12 cellular contexts compared by ENCODE assay signal in the genomic region with DNA sequence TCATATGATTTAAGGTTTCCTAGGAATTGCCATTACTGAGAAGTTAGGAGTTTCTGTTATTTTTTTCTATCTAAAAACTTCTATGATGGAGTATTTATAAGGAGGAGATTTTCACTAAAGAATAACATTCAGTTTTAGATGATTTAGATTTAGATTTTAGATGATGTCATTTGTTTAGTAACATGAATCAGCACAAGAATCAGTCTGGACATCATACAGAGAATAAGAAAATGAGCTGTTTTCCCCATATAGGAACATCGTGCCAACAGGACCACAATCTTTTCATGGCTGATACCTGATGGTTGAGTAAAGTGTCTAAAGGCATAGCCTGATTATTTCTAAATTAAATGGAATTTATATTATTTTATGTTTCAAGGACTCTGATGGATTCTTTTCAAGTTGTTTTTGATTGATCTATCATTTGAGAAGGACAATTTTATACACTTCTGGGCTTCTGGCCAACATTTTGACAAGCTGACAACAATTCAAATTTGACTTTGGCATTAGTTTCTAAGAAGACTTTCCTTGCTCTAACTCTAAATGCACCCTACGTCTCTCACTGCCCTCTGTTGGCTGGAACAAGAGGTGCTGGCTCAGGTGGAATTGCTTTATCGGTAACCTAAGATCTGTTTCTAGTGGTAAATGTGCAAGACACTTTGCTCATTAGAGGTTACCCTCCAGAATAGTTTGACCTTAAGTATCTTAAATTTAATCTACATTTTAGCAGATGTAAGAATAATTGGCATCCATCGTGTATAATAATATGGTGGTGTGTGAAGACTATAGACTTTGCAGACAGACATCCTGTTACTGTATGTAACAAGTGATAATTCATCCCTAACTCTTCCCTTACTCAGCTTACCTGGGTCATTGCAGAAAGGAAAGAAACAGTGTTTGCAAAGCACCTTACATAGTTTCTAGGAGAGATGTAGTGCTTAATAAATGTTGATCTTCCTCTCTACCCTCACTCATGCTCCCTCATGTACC. TPM values are rescaled to one million over a fixed set of nuclear protein-coding genes. Genes with fewer than 3 reads are reported as not detected.
DNase-seq lines count a peak whose midpoint lies in the region; ATAC-seq, FAIRE-seq and TF ChIP-seq lines count a peak whose summit lies in the region.
"Had no signal": no experiment of that assay in that cellular context is flagged by ENCODE, and none has a peak within 500 bp of the region (broad histone marks: within the 10 kb centered on the region; RNA-seq: fewer than 3 reads in every experiment).

No MANE protein-coding gene starts in this region.

- BruUV-seq in endothelial cell of umbilical vein (replicated peaks; lab: Mats Ljungman, UMichigan): no TSS peak

- no peaks in the 10 kb centered on the region for H4K20me1 ChIP-seq in endothelial cell of umbilical vein (replicated peaks; ENCODE audit: control insufficient read depth, extremely low read depth, insufficient read depth, low read length)
- H4K20me1 ChIP-seq: BLaER1 treated with 17β-estradiol and CSF1 and Interleukin-3, amounts not matched to agents 10 nM and 100 nM had no signal

- in situ Hi-C loops in transverse colon (cut with MboI; ENCODE audit: low pct_ligation_motif_present in 1 of 4, low pct_unique_long_range_greater_than_20kb in 1 of 4, low sequenced_read_pairs in 3 of 4): no loop called here

- H3K4me2 ChIP-seq in endothelial cell of umbilical vein (ENCODE audit: insufficient read depth, low read length): no peak overlapping the region
- H3K4me2 ChIP-seq: BLaER1 treated with 17β-estradiol and CSF1 and Interleukin-3, amounts not matched to agents 10 nM and 100 nM had no signal

- WGBS in transverse colon (ENCODE audit: low coverage in 1 of 2), 2 donors: 62 to 65% methylated on average over 4 of the region's 4 CpGs

- no peaks in the 10 kb centered on the region for H3K9me3 ChIP-seq in endothelial cell of umbilical vein (replicated peaks; ENCODE audit: control insufficient read depth, insufficient read depth, low read length)
- H3K9me3 ChIP-seq in transverse colon: peaks cover 16 to 24% of the 10 kb centered on the region in 2 donors
- H3K9me3 ChIP-seq: testis had no signal

- no peak overlapping the region for H2AFZ ChIP-seq in endothelial cell of umbilical vein (ENCODE audit: low read depth, low read length)

- POLR2A ChIA-PET in endothelial cell of umbilical vein (lab: Charles Lee): no interaction called here

- dilution Hi-C loops in endothelial cell of umbilical vein (cut with MboI; ENCODE audit: extremely low pct_ligation_motif_present, low sequenced_read_pairs): no loop called here

- no peaks in the 10 kb centered on the region for H3K79me2 ChIP-seq in endothelial cell of umbilical vein (ENCODE audit: control insufficient read depth, insufficient read depth, low read length)

- TF ChIP-seq EP300 in transverse colon (IDR thresholded peaks at IDR 0.05; ENCODE audit: low read depth): no peak

- H3K36me3 ChIP-seq in endothelial cell of umbilical vein (ENCODE audit: control insufficient read depth in 2 of 2, extremely low read depth in 1 of 2, insufficient read depth in 2 of 2, low read length in 2 of 2) (no peaks in the 10 kb centered on the region), transverse colon (no peaks in the 10 kb centered on the region)

- CTCF ChIA-PET in endothelial cell of umbilical vein (lab: Charles Lee): interaction anchor here (0.5 kb wide), 1 partner anchor 1841 kb away, joined by 3 read pairs; no protein-coding TSS in a partner anchor

- H3K4me1 ChIP-seq in endothelial cell of umbilical vein (ENCODE audit: control insufficient read depth, extremely low read depth, insufficient read depth, low read length) (no peaks in the 10 kb centered on the region), transverse colon (no peaks in the 10 kb centered on the region)
- H3K4me1 ChIP-seq: testis had no signal

- no peak overlapping the region for H3K4me3 ChIP-seq in endothelial cell of umbilical vein (replicated peaks in 1 of 3; ENCODE audit: insufficient read depth in 1 of 3, low read depth in 1 of 3, low read length in 3 of 3)
- H3K4me3 ChIP-seq in transverse colon: no peak overlapping the region
- H3K4me3 ChIP-seq: BLaER1 treated with 17β-estradiol and CSF1 and Interleukin-3, amounts not matched to agents 10 nM and 100 nM; testis had no signal

- no peaks in the 10 kb centered on the region for H3K9me1 ChIP-seq in endothelial cell of umbilical vein (replicated peaks; ENCODE audit: control insufficient read depth, extremely low read depth, insufficient read depth, low read length)

- FAIRE-seq in endothelial cell of umbilical vein (lab: Jason Lieb, UNC): peak; percentile 12

- H3K27ac ChIP-seq in endothelial cell of umbilical vein (ENCODE audit: insufficient read depth, low read depth, low read length) (no peak overlapping the region), transverse colon (no peak overlapping the region)
- H3K27ac ChIP-seq: BLaER1 treated with 17β-estradiol and CSF1 and Interleukin-3, amounts not matched to agents 10 nM and 100 nM; testis had no signal

- no peak for TF ChIP-seq POLR2A in endothelial cell of umbilical vein (IDR thresholded peaks at IDR 0.05; ENCODE audit: low read depth, low read length)
- TF ChIP-seq POLR2A in transverse colon (IDR thresholded peaks at IDR 0.05): no peak

- H3K27me3 ChIP-seq in endothelial cell of umbilical vein (ENCODE audit: control insufficient read depth in 2 of 2, insufficient read depth in 2 of 2, low read length in 2 of 2) (no peaks in the 10 kb centered on the region), transverse colon (no peaks in the 10 kb centered on the region)
- H3K27me3 ChIP-seq: BLaER1 treated with 17β-estradiol and CSF1 and Interleukin-3, amounts not matched to agents 10 nM and 100 nM; testis had no signal

- intact Hi-C loops in endothelial cell of umbilical vein (cut with micrococcal nuclease) (no loop called here), transverse colon (cut with DNase I; ENCODE audit: low total_unique reads) (no loop called here)

- no peak overlapping the region for H3K9ac ChIP-seq in endothelial cell of umbilical vein (replicated peaks; ENCODE audit: extremely low read depth, insufficient read depth, low read length)
- H3K9ac ChIP-seq: BLaER1 treated with 17β-estradiol and CSF1 and Interleukin-3, amounts not matched to agents 10 nM and 100 nM had no signal

- peak; percentile 21 for DNase-seq in NCI-H748 (lab: John Stamatoyannopoulos, UW; ENCODE audit: unreplicated experiment)
- DNase-seq in NCI-H748 treated with DMSO at 0.1 percent for 48 hours (lab: John Stamatoyannopoulos, UW): no peak
- DNase-seq in NCI-H446 treated with DMSO at 0.1 percent for 48 hours (lab: John Stamatoyannopoulos, UW): peak; percentile 12
- peak; percentile 4 for DNase-seq in endothelial cell of umbilical vein (ENCODE audit: low read depth, low spot score)
- DNase-seq in transverse colon: peak; percentile 11
- no peak for DNase-seq in T-helper 1 cell
- DNase-seq: activated naive CD4-positive, alpha-beta T cell treated with anti-CD3 and anti-CD28 coated beads, Interleukin-2, amount 10 ng/mL, durations not matched to agents 7 days and 5 days; NCI-H345; testis had no signal

- TF ChIP-seq CTCF in endothelial cell of umbilical vein (IDR thresholded peaks at IDR 0.05; ENCODE audit: extremely low read depth in 1 of 2, insufficient read depth in 1 of 2, low read depth in 1 of 2, low read length in 2 of 2): peak in 1 of 2 donors; percentile 25
- peak; percentile 28 to 53 (median 48) for TF ChIP-seq CTCF in transverse colon (IDR thresholded peaks at IDR 0.05)

- no peak for ATAC-seq in HG03521 (IDR thresholded peaks at IDR 0.05; ENCODE audit: unreplicated experiment)
- no peak for ATAC-seq in HG03571 (IDR thresholded peaks at IDR 0.05; ENCODE audit: unreplicated experiment)

TF ChIP-seq in endothelial cell of umbilical vein, 7 proteins besides CTCF, POLR2A, EP300 and RAD21:
- TF ChIP-seq EZH2 (IDR thresholded peaks at IDR 0.05; ENCODE audit: borderline replicate concordance, low read depth, low read length, severe bottlenecking) (no peak), MAX (IDR thresholded peaks at IDR 0.05; ENCODE audit: insufficient read depth, insufficient read length) (no peak), MYC (IDR thresholded peaks at IDR 0.05; ENCODE audit: low read depth, low read length) (no peak), POLR2AphosphoS5 (IDR thresholded peaks at IDR 0.05; ENCODE audit: insufficient read depth, low read depth, low read length) (no peak)

RNA-seq across cellular contexts. Expression of gene CPSF6, which starts 42.8 kb away (rescaled TPM):
- 86.2 and 91.7 TPM in 2 replicates for total RNA-seq in endothelial cell of umbilical vein
- polyA plus RNA-seq in endothelial cell of umbilical vein: 53.8 and 55.8 TPM in 2 replicates
- polyA plus RNA-seq in endothelial cell of umbilical vein (2011; cell fraction: cytosol; rRNA removed): 39.1 and 41.8 TPM in 2 replicates
- 65.2 and 82.8 TPM in 2 replicates for polyA plus RNA-seq in endothelial cell of umbilical vein (2011; cell fraction: nucleus; rRNA removed)
- 72.0 and 120 TPM in 2 replicates for polyA plus RNA-seq in endothelial cell of umbilical vein (2012)
- 66.2 and 72.7 TPM in 2 replicates for polyA minus RNA-seq in endothelial cell of umbilical vein
- 52.5 TPM for polyA minus RNA-seq in endothelial cell of umbilical vein (2011; cell fraction: cytosol; rRNA and poly(A)+ RNA removed)
- polyA minus RNA-seq in endothelial cell of umbilical vein (2011; cell fraction: nucleus; rRNA and poly(A)+ RNA removed): 75.4 and 77.7 TPM in 2 replicates
- 10 to 100 TPM; 26.1 to 46.0 (median 33.8) TPM for total RNA-seq in transverse colon

Comparison
In these comparisons a context has a peak if more than half of its experiments do, and no peak if none do; other contexts are left out.
1. DNase-seq: peak in NCI-H748 (single experiment), NCI-H446 treated with DMSO at 0.1 percent for 48 hours (single experiment), endothelial cell of umbilical vein (single experiment) and transverse colon (single experiment); none in NCI-H748 treated with DMSO at 0.1 percent for 48 hours (single experiment) and T-helper 1 cell (0 of 5).